ENCODE assay signal across 16 cellular contexts in genomic region chr11:121282376-121282775, GRCh38.
"Had no signal": no experiment of that assay in that cellular context is flagged by ENCODE, and none has a peak within 500 bp of the region (broad histone marks: within the 10 kb centered on the region; RNA-seq: fewer than 3 reads in every experiment).

No MANE protein-coding gene starts in this region.

- ATAC-seq: activated naive CD8-positive, alpha-beta T cell treated with anti-CD3 and anti-CD28 coated beads, Interleukin-2, amount 50 U/mL, for 24 hours had no signal

- H3K36me3 ChIP-seq: ascending aorta, right atrium auricular region, tibial artery, vagina had no signal

- H3K4me1 ChIP-seq: ascending aorta, right atrium auricular region, tibial artery, vagina had no signal

- FAIRE-seq: colon, endothelial cell of umbilical vein, small intestine had no signal

- H3K27me3 ChIP-seq: ascending aorta, right atrium auricular region, vagina had no signal

- DNase-seq: activated B cell treated with CpG ODN at 0.5 μM for 24 hours; activated CD4-positive, alpha-beta T cell treated with anti-CD3 and anti-CD28 coated beads, Interleukin-2, amount 10 ng/mL, durations not matched to agents 24 days and 14 days; activated naive CD4-positive, alpha-beta T cell treated with Interleukin-2 at 50 U/mL for 16 hours; activated naive CD8-positive, alpha-beta T cell treated with anti-CD3 and anti-CD28 coated beads, Interleukin-2, amount 50 U/mL, for 24 hours; effector CD4-positive, alpha-beta T cell; hippocampal formation; kidney glomerular epithelial cell; midbrain; naive B cell; small intestine; tibial artery had no signal

- H3K27ac ChIP-seq: ascending aorta, right atrium auricular region, tibial artery, vagina had no signal

- H3K9me3 ChIP-seq: ascending aorta, right atrium auricular region, vagina had no signal

- H3K4me3 ChIP-seq: ascending aorta, right atrium auricular region, tibial artery, vagina had no signal
